10 cellular contexts compared by ENCODE assay signal in genomic region chr10:75483188-75483587, GRCh38. TPM values are rescaled to one million over a fixed set of nuclear protein-coding genes. Genes with fewer than 3 reads are reported as not detected.
"Had no signal": no experiment of that assay in that cellular context is flagged by ENCODE, and none has a peak within 500 bp of the region (broad histone marks: within the 10 kb centered on the region; RNA-seq: fewer than 3 reads in every experiment).

No MANE protein-coding gene starts in this region.

- H3K9ac ChIP-seq: GM23248 had no signal

- H3K4me1 ChIP-seq: HAP-1 had no signal

- DNase-seq: GM23248, GOT3, H7, HFFc6, KG1 had no signal

- H3K36me3 ChIP-seq: HAP-1 had no signal

- H3K9me3 ChIP-seq: HAP-1 had no signal

- ATAC-seq: HCT116 had no signal

- H2AFZ ChIP-seq: GM23248 had no signal

- H3K27ac ChIP-seq: GM23248, HL-60 had no signal

- H3K4me3 ChIP-seq: GM23248, HAP-1 had no signal

RNA-seq across cellular contexts. Expression of gene LRMDA, which starts 51.8 kb away (rescaled TPM):
- total RNA-seq: GM23248, H7, HT1080 had no signal
- polyA plus RNA-seq: IgD-negative memory B cell had no signal
